Comparison of ENCODE assay signal across 28 cellular contexts in genomic region chr20:13790708-13791107, GRCh38.
"Had no signal": no experiment of that assay in that cellular context is flagged by ENCODE, and none has a peak within 500 bp of the region (broad histone marks: within the 10 kb centered on the region; RNA-seq: fewer than 3 reads in every experiment).

No MANE protein-coding gene starts in this region.

- H3K27ac ChIP-seq: brain microvascular endothelial cell, colonic mucosa, neutrophil, thyroid gland, upper lobe of left lung, vagina had no signal

- H3K4me3 Mint-ChIP-seq: activated CD4-positive, alpha-beta memory T cell treated with anti-CD3 and anti-CD28 coated beads, Interleukin-2, amount 10 ng/mL, durations not matched to agents 7 days and 5 days; activated CD4-positive, alpha-beta T cell treated with anti-CD3 and anti-CD28 coated beads, Interleukin-2, amount 10 ng/mL, durations not matched to agents 7 days and 5 days; activated naive CD4-positive, alpha-beta T cell treated with anti-CD3 and anti-CD28 coated beads, Interleukin-2, amount 10 ng/mL, durations not matched to agents 7 days and 5 days; activated naive CD8-positive, alpha-beta T cell treated with anti-CD3 and anti-CD28 coated beads, Interleukin-2, amount 10 ng/mL, durations not matched to agents 7 days and 5 days; activated T-cell treated with anti-CD3 and anti-CD28 coated beads, Interleukin-2, amount 50 U/mL, for 24 hours; effector memory CD8-positive, alpha-beta T cell; mesothelial cell of epicardium; nephron progenitor cell; stimulated activated memory B cell treated with anti-CD40 and anti-IgM and Interleukin-4, amounts not matched to agents 10 μg/mL and 1 μg/mL and 100 μg/mL, for 72 hours; stimulated activated naive CD8-positive, alpha-beta T cell treated with anti-CD3 and anti-CD28 coated beads, Interleukin-15, amount 100 ng/mL, for 72 hours; WTC11 had no signal

- H3K27me3 ChIP-seq: brain microvascular endothelial cell, colonic mucosa, neutrophil, sigmoid colon, thyroid gland, upper lobe of left lung, vagina had no signal

- H3K4me3 ChIP-seq: colonic mucosa, sigmoid colon, thyroid gland, upper lobe of left lung, vagina had no signal

- H3K9me3 ChIP-seq: colonic mucosa, neutrophil, sigmoid colon, thyroid gland, upper lobe of left lung, vagina had no signal

- H3K27me3 Mint-ChIP-seq: activated CD4-positive, alpha-beta memory T cell treated with anti-CD3 and anti-CD28 coated beads, Interleukin-2, amount 10 ng/mL, durations not matched to agents 7 days and 5 days; activated CD4-positive, alpha-beta T cell treated with anti-CD3 and anti-CD28 coated beads, Interleukin-2, amount 10 ng/mL, durations not matched to agents 7 days and 5 days; activated naive CD4-positive, alpha-beta T cell treated with anti-CD3 and anti-CD28 coated beads, Interleukin-2, amount 10 ng/mL, durations not matched to agents 7 days and 5 days; activated naive CD8-positive, alpha-beta T cell treated with anti-CD3 and anti-CD28 coated beads, Interleukin-2, amount 10 ng/mL, durations not matched to agents 7 days and 5 days; activated T-cell treated with anti-CD3 and anti-CD28 coated beads, Interleukin-2, amount 50 U/mL, for 24 hours; effector memory CD8-positive, alpha-beta T cell; naive B cell; stimulated activated memory B cell treated with anti-CD40 and anti-IgM and Interleukin-4, amounts not matched to agents 10 μg/mL and 1 μg/mL and 100 μg/mL, for 72 hours; stimulated activated naive CD8-positive, alpha-beta T cell treated with anti-CD3 and anti-CD28 coated beads, Interleukin-15, amount 100 ng/mL, for 72 hours had no signal

- DNase-seq: activated CD4-positive, alpha-beta memory T cell treated with anti-CD3 and anti-CD28 coated beads, Interleukin-2, amount 10 ng/mL, durations not matched to agents 7 days and 5 days; activated CD4-positive, alpha-beta T cell treated with anti-CD3 and anti-CD28 coated beads for 1 hour; activated CD4-positive, alpha-beta T cell treated with anti-CD3 and anti-CD28 coated beads, Interleukin-2, amount 10 ng/mL, durations not matched to agents 7 days and 5 days; activated CD8-positive, alpha-beta memory T cell treated with anti-CD3 and anti-CD28 coated beads, Interleukin-2, amount 50 U/mL, for 48 hours; activated gamma-delta T cell; activated naive CD4-positive, alpha-beta T cell treated with anti-CD3 and anti-CD28 coated beads, Interleukin-2, amount 10 ng/mL, durations not matched to agents 7 days and 5 days; activated naive CD8-positive, alpha-beta T cell treated with anti-CD3 and anti-CD28 coated beads, Interleukin-2, amount 10 ng/mL, durations not matched to agents 7 days and 5 days; activated T-cell treated with anti-CD3 and anti-CD28 coated beads, Interleukin-2, amount 50 U/mL, for 24 hours; brain microvascular endothelial cell; cerebellar nuclear complex; colonic mucosa; effector memory CD8-positive, alpha-beta T cell; left colon; naive B cell; nephron progenitor cell; sigmoid colon; small intestine; stimulated activated CD4-positive, alpha-beta T cell treated with anti-CD3 and anti-CD28 coated beads, Interleukin-4, amount 100 ng/mL, for 24 hours; stimulated activated naive CD8-positive, alpha-beta T cell treated with anti-CD3 and anti-CD28 coated beads, Interleukin-15, amount 100 ng/mL, for 72 hours; SW 1271; T-helper 2 cell; thyroid gland; upper lobe of left lung had no signal

- H3K27ac Mint-ChIP-seq: activated CD4-positive, alpha-beta memory T cell treated with anti-CD3 and anti-CD28 coated beads, Interleukin-2, amount 10 ng/mL, durations not matched to agents 7 days and 5 days; activated naive CD4-positive, alpha-beta T cell treated with anti-CD3 and anti-CD28 coated beads, Interleukin-2, amount 10 ng/mL, durations not matched to agents 7 days and 5 days; activated naive CD8-positive, alpha-beta T cell treated with anti-CD3 and anti-CD28 coated beads, Interleukin-2, amount 10 ng/mL, durations not matched to agents 7 days and 5 days; activated T-cell treated with anti-CD3 and anti-CD28 coated beads, Interleukin-2, amount 50 U/mL, for 24 hours; effector memory CD8-positive, alpha-beta T cell; mesothelial cell of epicardium; stimulated activated memory B cell treated with anti-CD40 and anti-IgM and Interleukin-4, amounts not matched to agents 10 μg/mL and 1 μg/mL and 100 μg/mL, for 72 hours; WTC11 had no signal

- ATAC-seq: effector memory CD8-positive, alpha-beta T cell; left colon; stimulated activated memory B cell treated with anti-CD40 and anti-IgM and Interleukin-4, amounts not matched to agents 10 μg/mL and 1 μg/mL and 100 μg/mL, for 72 hours; stimulated activated naive CD8-positive, alpha-beta T cell treated with anti-CD3 and anti-CD28 coated beads, Interleukin-15, amount 100 ng/mL, for 72 hours; WTC11 had no signal

- H3K9me3 Mint-ChIP-seq: activated CD4-positive, alpha-beta memory T cell treated with anti-CD3 and anti-CD28 coated beads, Interleukin-2, amount 10 ng/mL, durations not matched to agents 7 days and 5 days; activated CD4-positive, alpha-beta T cell treated with anti-CD3 and anti-CD28 coated beads, Interleukin-2, amount 10 ng/mL, durations not matched to agents 7 days and 5 days; activated naive CD4-positive, alpha-beta T cell treated with anti-CD3 and anti-CD28 coated beads, Interleukin-2, amount 10 ng/mL, durations not matched to agents 7 days and 5 days; activated naive CD8-positive, alpha-beta T cell treated with anti-CD3 and anti-CD28 coated beads, Interleukin-2, amount 10 ng/mL, durations not matched to agents 7 days and 5 days; activated T-cell treated with anti-CD3 and anti-CD28 coated beads, Interleukin-2, amount 50 U/mL, for 24 hours; effector memory CD8-positive, alpha-beta T cell; mesothelial cell of epicardium; naive B cell; nephron progenitor cell; stimulated activated memory B cell treated with anti-CD40 and anti-IgM and Interleukin-4, amounts not matched to agents 10 μg/mL and 1 μg/mL and 100 μg/mL, for 72 hours; stimulated activated naive CD8-positive, alpha-beta T cell treated with anti-CD3 and anti-CD28 coated beads, Interleukin-15, amount 100 ng/mL, for 72 hours; WTC11 had no signal
